9 cellular contexts compared by ENCODE assay signal in genomic region chr22:18969158-18969942, GRCh38. TPM values are rescaled to one million over a fixed set of nuclear protein-coding genes. Genes with fewer than 3 reads are reported as not detected.
DNase-seq lines count a peak whose midpoint lies in the region; ATAC-seq, FAIRE-seq and TF ChIP-seq lines count a peak whose summit lies in the region.
"Not testable (repeated sequence)": the region's sequence is repeated elsewhere in the genome, so short reads cannot be mapped to it uniquely, and the experiment has no call there.
"Had no signal": no experiment of that assay in that cellular context is flagged by ENCODE, and none has a peak within 500 bp of the region (broad histone marks: within the 10 kb centered on the region; RNA-seq: fewer than 3 reads in every experiment).

No MANE protein-coding gene starts in this region.

- not testable (repeated sequence) for H3K9ac ChIP-seq in astrocyte (ENCODE audit: low read length)

- H3K27me3 Mint-ChIP-seq in Calu3 (ENCODE audit: unreplicated experiment) = peaks cover 19% of the 10 kb centered on the region
- peaks cover 13% of the 10 kb centered on the region for H3K27me3 Mint-ChIP-seq in T-helper 2 cell treated with Interferon-gamma antibody and Interleukin-4, amounts not matched to agents 5 μg/mL and 100 μg/mL, for 36 hours (ENCODE audit: low read depth)
- H3K27me3 Mint-ChIP-seq in activated T-cell treated with anti-CD3 and anti-CD28 coated beads, Interleukin-2, amount 50 U/mL, for 72 hours (ENCODE audit: low read depth); endothelial cell (ENCODE audit: unreplicated experiment): not testable (repeated sequence)
- H3K27me3 Mint-ChIP-seq in astrocyte (ENCODE audit: low read depth, unreplicated experiment) = peaks cover 14% of the 10 kb centered on the region

- H3K4me1 Mint-ChIP-seq in Calu3 (ENCODE audit: low read depth, unreplicated experiment); T-helper 2 cell treated with Interferon-gamma antibody and Interleukin-4, amounts not matched to agents 5 μg/mL and 100 μg/mL, for 36 hours (ENCODE audit: low read depth); activated T-cell treated with anti-CD3 and anti-CD28 coated beads, Interleukin-2, amount 50 U/mL, for 72 hours (ENCODE audit: low read depth); astrocyte (ENCODE audit: low read depth, unreplicated experiment); endothelial cell (ENCODE audit: unreplicated experiment): not testable (repeated sequence)

- H3K4me3 ChIP-seq in astrocyte (ENCODE audit: insufficient read depth, low read depth, low read length); mucosa of descending colon; osteoblast (ENCODE audit: insufficient read depth, low read length): not testable (repeated sequence)

- not testable (repeated sequence) for H3K9me3 Mint-ChIP-seq in Calu3 (ENCODE audit: low read depth, unreplicated experiment); T-helper 2 cell treated with Interferon-gamma antibody and Interleukin-4, amounts not matched to agents 5 μg/mL and 100 μg/mL, for 36 hours; activated T-cell treated with anti-CD3 and anti-CD28 coated beads, Interleukin-2, amount 50 U/mL, for 72 hours; astrocyte (ENCODE audit: unreplicated experiment); endothelial cell (ENCODE audit: unreplicated experiment)

- H2AFZ ChIP-seq in astrocyte (ENCODE audit: low read depth, low read length); osteoblast (ENCODE audit: low read length): not testable (repeated sequence)

- not testable (repeated sequence) for H3K4me2 ChIP-seq in astrocyte (ENCODE audit: low read length); osteoblast (ENCODE audit: insufficient read depth, low read length)

- not testable (repeated sequence) for H3K79me2 ChIP-seq in astrocyte (ENCODE audit: insufficient read depth, low read length); osteoblast (ENCODE audit: insufficient read depth, low read length)

- not testable (repeated sequence) for H3K27me3 ChIP-seq in astrocyte (ENCODE audit: insufficient read depth, low read length); osteoblast (ENCODE audit: insufficient read depth, low read length)

- not testable (repeated sequence) for H3K27ac ChIP-seq in astrocyte (ENCODE audit: low read depth, low read length); osteoblast (ENCODE audit: low read depth, low read length)

- H3K4me3 Mint-ChIP-seq in Calu3 (ENCODE audit: low read depth, unreplicated experiment) (peak overlapping the region; percentile 56), astrocyte (ENCODE audit: unreplicated experiment) (peak overlapping the region; percentile 72), endothelial cell (ENCODE audit: unreplicated experiment) (peak overlapping the region; percentile 42)
- peak overlapping the region; percentile 45 for H3K4me3 Mint-ChIP-seq in T-helper 2 cell treated with Interferon-gamma antibody and Interleukin-4, amounts not matched to agents 5 μg/mL and 100 μg/mL, for 36 hours
- peak overlapping the region; percentile 64 to 72 for H3K4me3 Mint-ChIP-seq in activated T-cell treated with anti-CD3 and anti-CD28 coated beads, Interleukin-2, amount 50 U/mL, for 72 hours

- CTCF ChIA-PET in Calu3 (lab: Charles Lee) = not testable (repeated sequence)

- BruUV-seq in Calu3 (replicated peaks; lab: Mats Ljungman, UMichigan) = not testable (repeated sequence)

- intact Hi-C loops in Calu3 (cut with micrococcal nuclease; ENCODE audit: unreplicated experiment); mucosa of descending colon (cut with DNase I, micrococcal nuclease): not testable (repeated sequence)

- not testable (repeated sequence) for DNase-seq in Calu3; T-helper 2 cell treated with Interferon-gamma antibody and Interleukin-4, amounts not matched to agents 5 μg/mL and 100 μg/mL, for 36 hours (ENCODE audit: low spot score); activated T-cell treated with anti-CD3 and anti-CD28 coated beads, Interleukin-2, amount 50 U/mL, for 72 hours; astrocyte (ENCODE audit: low read depth); endothelial cell (ENCODE audit: low spot score); mucosa of descending colon
- peak; percentile 57 for DNase-seq in osteoblast (ENCODE audit: insufficient read length, low spot score, missing footprints)

- not testable (repeated sequence) for H3K36me3 Mint-ChIP-seq in Calu3 (ENCODE audit: insufficient read depth, unreplicated experiment); T-helper 2 cell treated with Interferon-gamma antibody and Interleukin-4, amounts not matched to agents 5 μg/mL and 100 μg/mL, for 36 hours (ENCODE audit: low read depth); activated T-cell treated with anti-CD3 and anti-CD28 coated beads, Interleukin-2, amount 50 U/mL, for 72 hours (ENCODE audit: insufficient read depth in 2 of 2); astrocyte (ENCODE audit: low read depth, unreplicated experiment); endothelial cell (ENCODE audit: low read depth, unreplicated experiment)

- not testable (repeated sequence) for H4K20me1 ChIP-seq in astrocyte (ENCODE audit: insufficient read depth, low read length); osteoblast (ENCODE audit: insufficient read depth, low read length)

- not testable (repeated sequence) for ATAC-seq in activated T-cell treated with anti-CD3 and anti-CD28 coated beads, Interleukin-2, amount 50 U/mL, for 72 hours (replicated peaks in 1 of 2)
- peak; percentile 4 for ATAC-seq in mucosa of descending colon

- FAIRE-seq in astrocyte (lab: Jason Lieb, UNC) = not testable (repeated sequence)

- not testable (repeated sequence) for H3K36me3 ChIP-seq in astrocyte (ENCODE audit: insufficient read depth, low read length); mucosa of descending colon (ENCODE audit: low read depth); osteoblast (ENCODE audit: insufficient read depth, low read length)

- H3K4me1 ChIP-seq in astrocyte (ENCODE audit: insufficient read depth, low read length); mucosa of descending colon (ENCODE audit: low read depth); osteoblast (ENCODE audit: insufficient read depth, low read length): not testable (repeated sequence)

- H3K9me3 ChIP-seq in astrocyte (ENCODE audit: insufficient read depth, low read depth, low read length); mucosa of descending colon; osteoblast (ENCODE audit: low read depth, low read length): not testable (repeated sequence)

- H3K27ac Mint-ChIP-seq in Calu3 (ENCODE audit: unreplicated experiment); T-helper 2 cell treated with Interferon-gamma antibody and Interleukin-4, amounts not matched to agents 5 μg/mL and 100 μg/mL, for 36 hours; activated T-cell treated with anti-CD3 and anti-CD28 coated beads, Interleukin-2, amount 50 U/mL, for 72 hours; astrocyte (ENCODE audit: unreplicated experiment); endothelial cell (ENCODE audit: unreplicated experiment): not testable (repeated sequence)

- TF ChIP-seq CTCF in Calu3 (IDR thresholded peaks at IDR 0.05; ENCODE audit: unreplicated experiment); astrocyte (IDR thresholded peaks at IDR 0.05; ENCODE audit: insufficient read depth, low read depth, low read length); endothelial cell (IDR thresholded peaks at IDR 0.05; ENCODE audit: unreplicated experiment); mucosa of descending colon (IDR thresholded peaks at IDR 0.05); osteoblast (IDR thresholded peaks at IDR 0.05; ENCODE audit: extremely low read depth, low read depth, low read length): not testable (repeated sequence)

RNA-seq across cellular contexts. Expression of gene PRODH, which starts 33.3 kb away (rescaled TPM):
- 1.5 and 2.7 TPM in 2 replicates for total RNA-seq in Calu3 (2022)
- total RNA-seq in activated T-cell treated with anti-CD3 and anti-CD28 coated beads, Interleukin-2, amount 50 U/mL, for 72 hours = 1 to 10 TPM in 1 of 2 donors, under 1 TPM in 1; 0.76 to 1.1 TPM
- 1.2 and 1.4 TPM in 2 replicates for total RNA-seq in astrocyte
- 1.8 TPM for total RNA-seq in endothelial cell (ENCODE audit: unreplicated experiment)
- 1 to 10 TPM; 4.9 to 7.5 (median 5.3) TPM for total RNA-seq in mucosa of descending colon
- under 0.01 TPM in 1 of 2 replicates, not detected in the other for total RNA-seq in osteoblast
- total RNA-seq: IMR-90, RPMI7951 had no signal
